ENCODE assay signal across 15 cellular contexts in the genomic region with DNA sequence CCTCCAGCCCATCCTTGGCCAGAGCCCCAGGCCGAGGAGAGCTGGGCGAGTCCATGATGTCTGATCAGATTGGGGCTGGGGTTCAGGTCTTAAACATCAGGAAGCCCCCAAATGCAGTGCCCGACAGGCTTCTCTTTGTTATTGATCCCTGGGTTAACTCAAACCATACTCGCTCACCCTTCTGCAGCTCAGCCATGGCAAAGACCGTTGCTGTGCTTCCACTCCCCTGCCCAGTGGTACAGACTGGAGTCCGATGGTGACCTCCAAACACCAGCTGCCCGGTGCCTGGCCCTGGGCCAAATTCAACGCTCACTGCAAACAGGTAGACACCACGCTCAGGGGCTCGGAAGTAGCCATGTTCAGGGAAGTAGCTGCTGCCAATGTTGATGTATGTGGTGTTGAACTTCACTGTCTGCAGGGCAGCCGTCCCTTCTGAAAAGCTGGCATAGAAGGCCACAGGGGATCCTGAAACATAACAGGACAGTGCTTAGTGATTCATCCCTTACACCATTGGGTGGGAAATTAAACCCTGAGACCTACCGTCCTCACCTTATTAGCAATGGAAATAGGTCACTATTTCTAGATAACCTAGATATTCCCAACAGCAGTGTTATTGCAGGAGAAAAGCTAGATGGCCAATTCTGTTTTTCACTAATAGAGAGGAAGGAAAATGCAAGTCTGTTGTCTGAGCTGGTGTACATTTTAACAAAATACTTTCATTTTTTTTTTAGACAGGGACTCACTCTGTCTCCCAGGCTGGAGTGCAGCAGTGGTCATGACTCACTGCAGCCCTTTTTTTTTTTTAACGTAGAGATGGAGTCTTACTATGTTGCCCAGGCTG. TPM values are rescaled to one million over a fixed set of nuclear protein-coding genes. Genes with fewer than 3 reads are reported as not detected.
A peak's percentile ranks its signal among the peaks of the same experiment; 100 is the strongest.
DNase-seq lines count a peak whose midpoint lies in the region; FAIRE-seq and TF ChIP-seq lines count a peak whose summit lies in the region.
"Had no signal": no experiment of that assay in that cellular context is flagged by ENCODE, and none has a peak within 500 bp of the region (broad histone marks: within the 10 kb centered on the region; RNA-seq: fewer than 3 reads in every experiment).

No MANE protein-coding gene starts in this region.

- no peaks in the 10 kb centered on the region for H3K27me3 ChIP-seq in ACC112 (ENCODE audit: insufficient read depth, low read length)
- H3K27me3 ChIP-seq in astrocyte (ENCODE audit: insufficient read depth, low read length): no peaks in the 10 kb centered on the region
- H3K27me3 ChIP-seq: colonic mucosa, foreskin keratinocyte, vagina had no signal

- H3K4me2 ChIP-seq in astrocyte (ENCODE audit: low read length): peak overlapping the region; percentile 42

- H3K9me3 ChIP-seq in astrocyte (ENCODE audit: insufficient read depth, low read depth, low read length): no peaks in the 10 kb centered on the region
- H3K9me3 ChIP-seq: colonic mucosa, vagina had no signal

- H3K79me2 ChIP-seq in ACC112 (ENCODE audit: control insufficient read depth, insufficient read depth, low read length, unreplicated experiment) (no peaks in the 10 kb centered on the region), astrocyte (ENCODE audit: insufficient read depth, low read length) (no peaks in the 10 kb centered on the region)

- TF ChIP-seq CTCF in astrocyte (IDR thresholded peaks at IDR 0.05; ENCODE audit: insufficient read depth, low read depth, low read length): no peak

- DNase-seq in H54 (ENCODE audit: insufficient read length, low spot score): peak; percentile 61
- DNase-seq in astrocyte (ENCODE audit: low read depth): peak; percentile 40
- peak; percentile 58 for DNase-seq in islet precursor cell
- no peak for DNase-seq in HUDEP-2 (lab: John Stamatoyannopoulos, UW; ENCODE audit: unreplicated experiment in 76 of 76)
- no peak for DNase-seq in medulla oblongata (ENCODE audit: extremely low spot score)
- DNase-seq in SK-N-DZ (ENCODE audit: low spot score): no peak
- DNase-seq in cortex of kidney (lab: John Stamatoyannopoulos, UW): no peak
- DNase-seq: activated naive CD4-positive, alpha-beta T cell treated with anti-CD3 and anti-CD28 coated beads, Interleukin-2, amount 10 ng/mL, durations not matched to agents 7 days and 5 days; foreskin keratinocyte; NCI-H1436 treated with DMSO at 0.1 percent for 48 hours; stimulated activated CD4-positive, alpha-beta T cell treated with anti-CD3 and anti-CD28 coated beads, Interleukin-2, amount 100 ng/mL, for 48 hours had no signal

- H3K27me3 Mint-ChIP-seq in astrocyte (ENCODE audit: low read depth, unreplicated experiment): no peaks in the 10 kb centered on the region

- no peak overlapping the region for H3K9ac ChIP-seq in astrocyte (ENCODE audit: low read length)

- H3K27ac ChIP-seq in ACC112 (ENCODE audit: low read depth, low read length) (no peak overlapping the region), astrocyte (ENCODE audit: low read depth, low read length) (no peak overlapping the region)
- H3K27ac ChIP-seq: colonic mucosa, foreskin keratinocyte, vagina had no signal

- TF ChIP-seq POLR2A in H54 (IDR thresholded peaks at IDR 0.05; ENCODE audit: low read depth, low read length): no peak

- H3K4me3 ChIP-seq in ACC112 (ENCODE audit: low read depth, low read length) (0 out of 2 replicates have a peak overlapping the region, but pooled peaks have one; percentile 24), astrocyte (ENCODE audit: insufficient read depth, low read depth, low read length) (no peak overlapping the region)
- H3K4me3 ChIP-seq: colonic mucosa, vagina had no signal

- H3K36me3 Mint-ChIP-seq in astrocyte (ENCODE audit: low read depth, unreplicated experiment): no peaks in the 10 kb centered on the region
- H3K36me3 Mint-ChIP-seq: activated naive CD4-positive, alpha-beta T cell treated with anti-CD3 and anti-CD28 coated beads, Interleukin-2, amount 10 ng/mL, durations not matched to agents 7 days and 5 days had no signal

- H3K27ac Mint-ChIP-seq in astrocyte (ENCODE audit: unreplicated experiment): no peak overlapping the region
- H3K27ac Mint-ChIP-seq: activated naive CD4-positive, alpha-beta T cell treated with anti-CD3 and anti-CD28 coated beads, Interleukin-2, amount 10 ng/mL, durations not matched to agents 7 days and 5 days had no signal

- no peak overlapping the region for H3K4me3 Mint-ChIP-seq in astrocyte (ENCODE audit: unreplicated experiment)
- H3K4me3 Mint-ChIP-seq: activated naive CD4-positive, alpha-beta T cell treated with anti-CD3 and anti-CD28 coated beads, Interleukin-2, amount 10 ng/mL, durations not matched to agents 7 days and 5 days; stimulated activated effector memory CD8-positive, alpha-beta T cell treated with anti-CD3 and anti-CD28 coated beads, Interleukin-12 subunit alpha, Interleukin-12 subunit beta, amount 100 ng/mL, for 72 hours had no signal

- no peaks in the 10 kb centered on the region for H3K9me3 Mint-ChIP-seq in astrocyte (ENCODE audit: unreplicated experiment)
- H3K9me3 Mint-ChIP-seq: activated naive CD4-positive, alpha-beta T cell treated with anti-CD3 and anti-CD28 coated beads, Interleukin-2, amount 10 ng/mL, durations not matched to agents 7 days and 5 days; stimulated activated effector memory CD8-positive, alpha-beta T cell treated with anti-CD3 and anti-CD28 coated beads, Interleukin-12 subunit alpha, Interleukin-12 subunit beta, amount 100 ng/mL, for 72 hours had no signal

- H3K36me3 ChIP-seq in ACC112 (ENCODE audit: insufficient read depth, low read length) (no peaks in the 10 kb centered on the region), astrocyte (ENCODE audit: insufficient read depth, low read length) (no peaks in the 10 kb centered on the region)
- H3K36me3 ChIP-seq: colonic mucosa, vagina had no signal

- peaks cover 20% of the 10 kb centered on the region for H3K4me1 ChIP-seq in ACC112 (ENCODE audit: control insufficient read depth, insufficient read depth, low read length, unreplicated experiment)
- peaks cover 13% of the 10 kb centered on the region for H3K4me1 ChIP-seq in astrocyte (ENCODE audit: insufficient read depth, low read length)
- H3K4me1 ChIP-seq: colonic mucosa, vagina had no signal

- H4K20me1 ChIP-seq in astrocyte (ENCODE audit: insufficient read depth, low read length): no peaks in the 10 kb centered on the region

- FAIRE-seq in H54 (lab: Jason Lieb, UNC): no peak
- peak; percentile 58 for FAIRE-seq in astrocyte (lab: Jason Lieb, UNC)

- H3K4me1 Mint-ChIP-seq in astrocyte (ENCODE audit: low read depth, unreplicated experiment): peaks cover 13% of the 10 kb centered on the region
- H3K4me1 Mint-ChIP-seq: stimulated activated effector memory CD8-positive, alpha-beta T cell treated with anti-CD3 and anti-CD28 coated beads, Interleukin-12 subunit alpha, Interleukin-12 subunit beta, amount 100 ng/mL, for 72 hours had no signal

- H2AFZ ChIP-seq in ACC112 (ENCODE audit: low read length, unreplicated experiment) (no peak overlapping the region), astrocyte (ENCODE audit: low read depth, low read length) (no peak overlapping the region)

RNA-seq across cellular contexts. Expression of a gene that starts 20.5 kb away (rescaled TPM):
- 0.27 and 0.46 TPM in 2 replicates for total RNA-seq in astrocyte
- polyA plus RNA-seq in SK-N-DZ (2014; cell fraction: cytosol; rRNA removed): 5.3 and 5.5 TPM in 2 replicates
- 9.7 and 14.5 TPM in 2 replicates for polyA plus RNA-seq in SK-N-DZ (2014; cell fraction: nucleus; rRNA removed)

RNA-seq across cellular contexts. Expression of a gene that starts 21.5 kb away (rescaled TPM):
- 3.0 TPM in 2 replicates for total RNA-seq in astrocyte
- 107 and 138 TPM in 2 replicates for polyA plus RNA-seq in SK-N-DZ (2014; cell fraction: cytosol; rRNA removed)
- polyA plus RNA-seq in SK-N-DZ (2014; cell fraction: nucleus; rRNA removed): 117 and 139 TPM in 2 replicates

RNA-seq across cellular contexts. Expression of a gene that starts 31.4 kb away (rescaled TPM):
- total RNA-seq in astrocyte: not detected in 2 replicates
- not detected in 2 replicates for polyA plus RNA-seq in SK-N-DZ (2014; cell fraction: cytosol; rRNA removed)
- polyA plus RNA-seq in SK-N-DZ (2014; cell fraction: nucleus; rRNA removed): not detected in 2 replicates

Comparison
In these comparisons a context has a peak if more than half of its experiments do, and no peak if none do; other contexts are left out.
1. DNase-seq: peak in H54 (single experiment), astrocyte (single experiment) and islet precursor cell (single experiment); none in HUDEP-2 (0 of 76), medulla oblongata (single experiment), SK-N-DZ (single experiment) and cortex of kidney (single experiment).